ENCODE assay signal across 9 cellular contexts in genomic region chr4:83217721-83218522, GRCh38.
DNase-seq lines count a peak whose midpoint lies in the region; ATAC-seq and TF ChIP-seq lines count a peak whose summit lies in the region.
"Had no signal": no experiment of that assay in that cellular context is flagged by ENCODE, and none has a peak within 500 bp of the region (broad histone marks: within the 10 kb centered on the region; RNA-seq: fewer than 3 reads in every experiment).

No MANE protein-coding gene starts in this region.

- no peaks in the 10 kb centered on the region for H3K27me3 ChIP-seq in HL-60 (ENCODE audit: insufficient read depth, poor library complexity, severe bottlenecking)

- H3K27ac ChIP-seq in HL-60 (replicated peaks) = peak overlapping the region; percentile 69

- H3K4me3 ChIP-seq in HL-60 (replicated peaks; ENCODE audit: insufficient read depth, low read length) = no peak overlapping the region

- DNase-seq in Daoy (ENCODE audit: low read depth) = peak; percentile 3
- DNase-seq in HL-60 (ENCODE audit: low read depth in 1 of 2, low spot score in 1 of 2) = peak in 1 of 2 experiments; percentile 87
- DNase-seq in activated CD4-positive, alpha-beta T cell treated with anti-CD3 and anti-CD28 coated beads for 4 hours = peak; percentile 54 to 63
- peak; percentile 86 for DNase-seq in germinal center (ENCODE audit: low spot score)
- peak; percentile 23 for DNase-seq in stimulated activated CD8-positive, alpha-beta memory T cell treated with anti-CD3 and anti-CD28 coated beads, Interleukin-7, amount 100 ng/mL, for 24 hours (ENCODE audit: low read depth)
- no peak for DNase-seq in SW480 (ENCODE audit: low spot score)
- DNase-seq in NCI-H2196 (lab: John Stamatoyannopoulos, UW; ENCODE audit: unreplicated experiment) = no peak

- ATAC-seq in GM21367 (IDR thresholded peaks at IDR 0.05; ENCODE audit: unreplicated experiment) = peak; percentile 70
- ATAC-seq: HCT116 had no signal

- no peak for TF ChIP-seq CTCF in HL-60 (IDR thresholded peaks at IDR 0.05; ENCODE audit: insufficient read depth, low read length)

Comparison
In these comparisons a context has a peak if more than half of its experiments do, and no peak if none do; other contexts are left out.
1. DNase-seq: peak in Daoy (single experiment), activated CD4-positive, alpha-beta T cell treated with anti-CD3 and anti-CD28 coated beads for 4 hours (2 of 2), germinal center (single experiment) and stimulated activated CD8-positive, alpha-beta memory T cell treated with anti-CD3 and anti-CD28 coated beads, Interleukin-7, amount 100 ng/mL, for 24 hours (single experiment); none in SW480 (single experiment) and NCI-H2196 (single experiment).